Comparison of ENCODE assay signal across 19 cellular contexts in the genomic region with DNA sequence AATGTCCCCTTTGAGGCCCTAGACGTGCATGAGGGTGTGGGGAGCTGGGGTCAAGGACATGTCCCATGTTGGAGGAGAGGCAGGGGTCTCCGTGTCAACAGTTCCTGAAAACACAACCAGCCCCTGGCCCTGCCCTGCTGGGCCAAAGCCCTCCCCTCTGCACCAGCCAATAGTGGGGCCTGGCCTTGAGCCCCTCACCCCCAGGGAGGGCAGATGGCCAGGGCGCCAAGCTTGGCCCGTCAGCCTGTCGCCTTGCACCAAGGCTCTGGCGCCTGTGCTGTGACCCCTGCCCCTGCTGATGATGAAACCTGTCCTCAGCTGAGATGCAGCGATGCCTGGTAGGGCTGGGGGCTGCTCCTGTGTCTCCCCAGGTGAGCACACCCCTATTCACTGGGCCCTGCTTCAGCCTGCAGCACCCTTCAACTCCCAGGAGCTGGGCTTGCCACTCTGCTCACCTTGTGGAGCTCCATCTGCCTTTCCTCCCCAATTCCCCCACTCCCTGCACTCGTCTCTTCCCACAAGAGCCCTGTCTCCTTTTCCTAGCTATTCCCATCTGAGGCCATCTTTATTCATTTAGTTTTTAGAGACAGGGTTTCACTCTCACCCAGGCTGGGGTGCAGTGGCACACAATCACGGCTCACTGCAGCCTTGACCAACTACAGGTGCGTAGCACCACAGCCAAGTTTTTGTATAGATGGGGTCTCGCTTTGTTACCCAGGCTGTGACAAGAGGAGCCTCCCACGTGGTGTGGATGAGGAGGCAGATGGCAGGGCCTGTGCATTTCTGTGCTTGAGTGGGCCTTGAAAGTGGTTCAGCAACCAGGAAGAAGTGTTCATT. TPM values are rescaled to one million over a fixed set of nuclear protein-coding genes. Genes with fewer than 3 reads are reported as not detected.
DNase-seq lines count a peak whose midpoint lies in the region; ATAC-seq, FAIRE-seq and TF ChIP-seq lines count a peak whose summit lies in the region.
"Had no signal": no experiment of that assay in that cellular context is flagged by ENCODE, and none has a peak within 500 bp of the region (broad histone marks: within the 10 kb centered on the region; RNA-seq: fewer than 3 reads in every experiment).

No MANE protein-coding gene starts in this region.

- H3K9me3 ChIP-seq in kidney (ENCODE audit: control insufficient read depth in 1 of 2, low read length in 2 of 2) = no peaks in the 10 kb centered on the region
- H3K9me3 ChIP-seq: Caco-2, heart right ventricle had no signal

- no peak for FAIRE-seq in kidney (lab: Jason Lieb, UNC)
- FAIRE-seq: keratinocyte had no signal

- peak; percentile 65 for ATAC-seq in stimulated activated memory B cell treated with anti-CD40 and anti-IgM and Interleukin-4, amounts not matched to agents 10 μg/mL and 1 μg/mL and 100 μg/mL, for 72 hours
- ATAC-seq: activated CD4-positive, CD25-positive, alpha-beta regulatory T cell treated with anti-CD3 and anti-CD28 coated beads, Interleukin-2, amount 50 U/mL, for 24 hours had no signal

- H3K4me1 ChIP-seq in kidney (ENCODE audit: control insufficient read depth in 1 of 2, insufficient read depth in 1 of 2, low read depth in 1 of 2, low read length in 2 of 2) = no peaks in the 10 kb centered on the region
- H3K4me1 ChIP-seq: Caco-2 had no signal

- H3K9me3 Mint-ChIP-seq in activated naive CD4-positive, alpha-beta T cell treated with anti-CD3 and anti-CD28 coated beads, Interleukin-2, amount 50 U/mL, for 24 hours = no peaks in the 10 kb centered on the region
- H3K9me3 Mint-ChIP-seq in stimulated activated memory B cell treated with anti-CD40 and anti-IgM and Interleukin-4, amounts not matched to agents 10 μg/mL and 1 μg/mL and 100 μg/mL, for 72 hours = no peaks in the 10 kb centered on the region
- H3K9me3 Mint-ChIP-seq: activated naive CD8-positive, alpha-beta T cell treated with anti-CD3 and anti-CD28 coated beads, Interleukin-2, amount 10 ng/mL, durations not matched to agents 7 days and 5 days; naive thymus-derived CD8-positive, alpha-beta T cell had no signal

- H3K4me3 Mint-ChIP-seq in activated naive CD4-positive, alpha-beta T cell treated with anti-CD3 and anti-CD28 coated beads, Interleukin-2, amount 50 U/mL, for 24 hours = no peak overlapping the region
- no peak overlapping the region for H3K4me3 Mint-ChIP-seq in stimulated activated memory B cell treated with anti-CD40 and anti-IgM and Interleukin-4, amounts not matched to agents 10 μg/mL and 1 μg/mL and 100 μg/mL, for 72 hours
- H3K4me3 Mint-ChIP-seq: activated naive CD8-positive, alpha-beta T cell treated with anti-CD3 and anti-CD28 coated beads, Interleukin-2, amount 10 ng/mL, durations not matched to agents 7 days and 5 days; naive thymus-derived CD8-positive, alpha-beta T cell had no signal

- no peaks in the 10 kb centered on the region for H3K36me3 ChIP-seq in kidney (ENCODE audit: control insufficient read depth in 1 of 2, insufficient read depth in 2 of 2, low read length in 2 of 2)

- peaks cover 5% of the 10 kb centered on the region for H3K4me1 Mint-ChIP-seq in activated naive CD4-positive, alpha-beta T cell treated with anti-CD3 and anti-CD28 coated beads, Interleukin-2, amount 50 U/mL, for 24 hours
- peaks cover 53% of the 10 kb centered on the region for H3K4me1 Mint-ChIP-seq in stimulated activated memory B cell treated with anti-CD40 and anti-IgM and Interleukin-4, amounts not matched to agents 10 μg/mL and 1 μg/mL and 100 μg/mL, for 72 hours

- intact Hi-C loops in kidney (cut with DNase I) = no loop called here

- H3K4me3 ChIP-seq in kidney (ENCODE audit: low read length in 2 of 2) = no peak overlapping the region
- H3K4me3 ChIP-seq: heart right ventricle had no signal

- no peaks in the 10 kb centered on the region for H3K36me3 Mint-ChIP-seq in activated naive CD4-positive, alpha-beta T cell treated with anti-CD3 and anti-CD28 coated beads, Interleukin-2, amount 50 U/mL, for 24 hours
- peaks cover 32% of the 10 kb centered on the region for H3K36me3 Mint-ChIP-seq in stimulated activated memory B cell treated with anti-CD40 and anti-IgM and Interleukin-4, amounts not matched to agents 10 μg/mL and 1 μg/mL and 100 μg/mL, for 72 hours

- H3K9ac ChIP-seq in kidney (ENCODE audit: low read length in 2 of 2) = no peak overlapping the region

- DNase-seq in activated naive CD4-positive, alpha-beta T cell treated with Interleukin-2 at 50 U/mL for 16 hours = no peak
- peak; percentile 79 for DNase-seq in NCI-H2171 treated with DMSO at 0.1 percent for 48 hours (lab: John Stamatoyannopoulos, UW)
- DNase-seq in kidney = peak; percentile 69
- no peak for DNase-seq in effector CD4-positive, alpha-beta T cell
- DNase-seq in NCI-H2107 (lab: John Stamatoyannopoulos, UW) = no peak
- DNase-seq in mesenteric fat pad (ENCODE audit: low spot score) = no peak
- DNase-seq: activated naive CD8-positive, alpha-beta T cell treated with anti-CD3 and anti-CD28 coated beads, Interleukin-2, amount 10 ng/mL, durations not matched to agents 7 days and 5 days; Caco-2; heart right ventricle; naive thymus-derived CD8-positive, alpha-beta T cell; NCI-H187 treated with DMSO at 0.1 percent for 48 hours; NCI-H748 treated with DMSO at 0.1 percent for 48 hours; stimulated activated naive CD4-positive, alpha-beta T cell had no signal

- H3K27ac Mint-ChIP-seq in activated naive CD4-positive, alpha-beta T cell treated with anti-CD3 and anti-CD28 coated beads, Interleukin-2, amount 50 U/mL, for 24 hours = peak overlapping the region; percentile 53
- H3K27ac Mint-ChIP-seq in stimulated activated memory B cell treated with anti-CD40 and anti-IgM and Interleukin-4, amounts not matched to agents 10 μg/mL and 1 μg/mL and 100 μg/mL, for 72 hours = peak overlapping the region; percentile 9

- H3K27ac ChIP-seq in kidney (ENCODE audit: low read depth in 2 of 2, low read length in 2 of 2) = no peak overlapping the region
- H3K27ac ChIP-seq: heart right ventricle had no signal

- H3K27me3 Mint-ChIP-seq in activated naive CD4-positive, alpha-beta T cell treated with anti-CD3 and anti-CD28 coated beads, Interleukin-2, amount 50 U/mL, for 24 hours = peaks cover 6% of the 10 kb centered on the region
- no peaks in the 10 kb centered on the region for H3K27me3 Mint-ChIP-seq in stimulated activated memory B cell treated with anti-CD40 and anti-IgM and Interleukin-4, amounts not matched to agents 10 μg/mL and 1 μg/mL and 100 μg/mL, for 72 hours

- no peak for TF ChIP-seq CTCF in kidney (IDR thresholded peaks at IDR 0.05; ENCODE audit: borderline replicate concordance, extremely low read depth, insufficient read depth)

RNA-seq across cellular contexts. Expression of a gene that starts 2.1 kb away (rescaled TPM):
- total RNA-seq in kidney (1.3 TPM), mesenteric fat pad (not detected)
- polyA plus RNA-seq in kidney (ENCODE audit: insufficient read depth, low read depth, low replicate concordance) = 1.1 TPM
- total RNA-seq: Caco-2, cerebellum had no signal
- polyA plus RNA-seq: keratinocyte had no signal

RNA-seq across cellular contexts. Expression of a gene that starts 11.4 kb away (rescaled TPM):
- total RNA-seq in kidney = 118 TPM
- 82.8 TPM for polyA plus RNA-seq in kidney (ENCODE audit: insufficient read depth, low read depth, low replicate concordance)
- 110 TPM for total RNA-seq in mesenteric fat pad

RNA-seq across cellular contexts. Expression of a gene that starts 11.8 kb away (rescaled TPM):
- 1.1 TPM for total RNA-seq in kidney
- 0.41 TPM for polyA plus RNA-seq in kidney (ENCODE audit: insufficient read depth, low read depth, low replicate concordance)
- total RNA-seq in mesenteric fat pad = not detected
- total RNA-seq: naive thymus-derived CD8-positive, alpha-beta T cell had no signal
- polyA plus RNA-seq: esophagus, keratinocyte had no signal

RNA-seq across cellular contexts. Expression of a gene that starts 31.4 kb away (rescaled TPM):
- 87.2 TPM for total RNA-seq in kidney
- 37.9 TPM for polyA plus RNA-seq in kidney (ENCODE audit: insufficient read depth, low read depth, low replicate concordance)
- 8.1 TPM for total RNA-seq in mesenteric fat pad

RNA-seq across cellular contexts. Expression of a gene that starts 48.8 kb away (rescaled TPM):
- total RNA-seq in kidney (15.4 TPM), mesenteric fat pad (1.3 TPM)
- 0.82 TPM for polyA plus RNA-seq in kidney (ENCODE audit: insufficient read depth, low read depth, low replicate concordance)
- total RNA-seq: Caco-2, cerebellum had no signal

Comparison
In these comparisons a context has a peak if more than half of its experiments do, and no peak if none do; other contexts are left out.
1. DNase-seq: peak in NCI-H2171 treated with DMSO at 0.1 percent for 48 hours (single experiment) and kidney (single experiment); none in activated naive CD4-positive, alpha-beta T cell treated with Interleukin-2 at 50 U/mL for 16 hours (single experiment), effector CD4-positive, alpha-beta T cell (single experiment), NCI-H2107 (single experiment) and mesenteric fat pad (single experiment).